1 cellular context compared by ENCODE assay signal in genomic region chr11:32594272-32594671, GRCh38.
TF ChIP-seq lines count a peak whose summit lies in the region.

No MANE protein-coding gene starts in this region.

TF ChIP-seq in HCT116, 20 proteins besides CTCF, POLR2A, EP300 and RAD21 (continued from another document):
- TF ChIP-seq REST (IDR thresholded peaks at IDR 0.05; ENCODE audit: low read depth) = no peak
